In the genomic region with DNA sequence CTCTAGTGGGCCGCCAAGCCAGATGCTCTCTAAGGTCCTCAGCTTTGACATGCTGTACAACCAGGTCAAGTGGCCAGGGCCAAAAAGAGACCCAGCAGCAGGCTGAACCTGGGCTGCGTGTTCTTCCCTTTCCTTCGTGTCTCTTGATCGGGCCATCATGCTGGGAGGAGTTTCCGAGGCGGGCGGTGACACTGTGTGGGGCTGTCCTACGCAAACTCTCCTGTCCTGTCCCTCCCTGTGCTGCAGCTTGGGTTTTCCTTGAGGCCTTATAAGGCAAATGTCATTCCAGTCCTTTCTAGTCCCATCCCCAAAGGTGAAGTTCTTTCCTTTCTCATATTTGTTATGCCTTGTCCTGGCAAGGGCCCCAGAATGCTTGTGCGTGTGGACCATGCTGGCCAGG, we compare ENCODE assay signal across 1 cellular context.
TF ChIP-seq lines count a peak whose summit lies in the region.

No MANE protein-coding gene starts in this region.

TF ChIP-seq in H1, 55 proteins besides CTCF, POLR2A, EP300 and RAD21:
- TF ChIP-seq BRCA1 (IDR thresholded peaks at IDR 0.05; ENCODE audit: low read depth, low read length) = no peak
- 0 out of 2 replicates have a peak, but pooled peaks have one; percentile 35 for TF ChIP-seq SRF (IDR thresholded peaks at IDR 0.05; ENCODE audit: low read depth, low read length)
